In the genomic region with DNA sequence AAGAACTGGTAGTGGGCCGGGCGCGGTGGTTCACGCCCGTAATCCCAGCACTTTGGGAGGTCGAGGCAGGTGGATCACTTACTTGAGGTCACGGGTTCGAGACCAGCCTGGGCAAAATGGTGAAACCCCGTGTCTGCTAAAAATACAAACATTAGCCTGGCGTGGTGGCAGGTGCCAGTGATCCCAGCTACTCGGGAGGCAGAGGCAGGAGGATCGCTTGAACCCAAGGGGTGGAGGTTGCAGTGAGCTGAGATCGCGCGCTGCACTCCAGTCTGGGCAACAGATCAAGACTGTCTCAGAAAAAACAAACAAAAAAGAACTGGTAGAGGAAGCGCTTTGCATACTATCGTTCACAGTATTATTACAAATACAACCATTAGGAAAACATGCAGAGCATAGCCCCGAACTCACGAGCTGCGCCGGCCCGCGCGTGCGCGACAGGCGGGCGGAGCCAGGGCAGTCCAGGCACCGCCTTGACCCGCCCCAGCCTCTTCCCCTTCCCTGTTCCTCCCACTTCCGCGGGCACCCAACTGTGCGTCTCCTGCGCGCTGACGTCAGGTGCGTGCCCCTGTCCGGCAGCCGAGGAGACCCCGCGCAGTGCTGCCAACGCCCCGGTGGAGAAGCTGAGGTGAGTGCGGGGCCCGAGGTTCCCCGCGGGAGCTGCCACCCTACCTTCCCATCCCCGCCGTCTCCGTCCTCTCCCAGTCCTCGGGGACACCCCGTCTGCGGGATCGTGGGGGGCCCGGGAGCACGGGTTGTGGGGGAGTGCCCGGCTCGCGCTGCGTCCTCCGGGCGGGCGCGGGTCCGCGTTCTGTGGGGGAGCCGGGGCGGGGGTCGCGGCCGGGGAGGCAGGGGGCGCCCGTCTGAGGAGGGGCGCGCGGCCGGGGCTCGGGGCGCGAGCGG, we compare ENCODE assay signal across 8 cellular contexts. TPM values are rescaled to one million over a fixed set of nuclear protein-coding genes. Genes with fewer than 3 reads are reported as not detected.
DNase-seq lines count a peak whose midpoint lies in the region; ATAC-seq, FAIRE-seq and TF ChIP-seq lines count a peak whose summit lies in the region.

A gene (plus strand): TSS at position 595 of the 903 bp plus-strand sequence. CDS start 25,770 bp downstream, outside the sequence.

- H3K4me3 ChIP-seq in AG04450 (ENCODE audit: low read depth, low read length) (peak within 1 kb of the TSS; percentile 95), bronchial epithelial cell (ENCODE audit: low read depth, low read length) (peak within 1 kb of the TSS; percentile 62)

- CTCF ChIA-PET in AG04450 (lab: Charles Lee) (interaction anchor here (1.1 to 1.6 kb wide), 2 partner anchors 53 to 364 kb away, joined by 4 read pairs; no protein-coding TSS in a partner anchor), WTC11 (lab: Charles Lee) (interaction anchor here (0.6 to 2.5 kb wide), 10 partner anchors 12 to 809 kb away, joined by 3 to 8 read pairs (median 4); no protein-coding TSS in a partner anchor)

- H3K9me3 Mint-ChIP-seq in WTC11, result no peaks in the 10 kb centered on the region
- peaks cover 0 to 2% (median 0%) of the 10 kb centered on the region in 6 donors for H3K9me3 Mint-ChIP-seq in immature natural killer cell

- H3K27ac ChIP-seq in AG04450 (ENCODE audit: low read depth, low read length), result peak within 1 kb of the TSS; percentile 85

- H3K4me1 Mint-ChIP-seq in WTC11 (peaks cover 24% of the 10 kb centered on the region), immature natural killer cell (peaks cover 48 to 57% of the 10 kb centered on the region in 2 donors)

- H3K27ac Mint-ChIP-seq in WTC11 (peak within 1 kb of the TSS; percentile 89), immature natural killer cell (peak within 1 kb of the TSS; percentile 97 to 100 (median 100))

- no peaks in the 10 kb centered on the region; the same call in 1 of the 2 replicates for H3K9me3 ChIP-seq in AG04450 (ENCODE audit: control insufficient read depth, insufficient read depth, low read length)

- H3K27me3 Mint-ChIP-seq in WTC11 (ENCODE audit: low read depth), result no peaks in the 10 kb centered on the region
- H3K27me3 Mint-ChIP-seq in immature natural killer cell (ENCODE audit: low read depth in 3 of 3), result peaks cover 18 to 37% (median 21%) of the 10 kb centered on the region in 3 donors

- DNase-seq in AG04450 (ENCODE audit: low read depth, low spot score) (peak; percentile 89), NCI-H226 (peak; percentile 91), WTC11 (ENCODE audit: low spot score) (peak; percentile 95), bronchial epithelial cell (ENCODE audit: low read depth) (peak; percentile 81), immature natural killer cell (peak; percentile 97 to 98 (median 98)), smooth muscle cell of the brain vasculature (ENCODE audit: low read depth, low spot score) (peak; percentile 87)

- TF ChIP-seq CTCF in AG04450 (IDR thresholded peaks at IDR 0.05; ENCODE audit: low read depth, low read length) (no peak), WTC11 (IDR thresholded peaks at IDR 0.05) (no peak), bronchial epithelial cell (IDR thresholded peaks at IDR 0.05; ENCODE audit: insufficient read depth, low read length, severe bottlenecking) (no peak)

- H3K36me3 Mint-ChIP-seq in WTC11 (peaks cover 7% of the 10 kb centered on the region; the same call in 1 of the 2 replicates), immature natural killer cell (peaks cover 7 to 14% (median 9%) of the 10 kb centered on the region in 3 donors)

- H3K27me3 ChIP-seq in AG04450 (ENCODE audit: control insufficient read depth, insufficient read depth, low read length) (no peaks in the 10 kb centered on the region), bronchial epithelial cell (ENCODE audit: control insufficient read depth, insufficient read depth, low read length) (no peaks in the 10 kb centered on the region)

- H3K36me3 ChIP-seq in bronchial epithelial cell (ENCODE audit: control insufficient read depth, insufficient read depth, low read length), result peaks cover 1% of the 10 kb centered on the region

- ATAC-seq in GM18909 (IDR thresholded peaks at IDR 0.05; ENCODE audit: poor library complexity, unreplicated experiment) (peak; percentile 87), HG03159 (IDR thresholded peaks at IDR 0.05; ENCODE audit: unreplicated experiment) (peak; percentile 83), WTC11 (peak; percentile 93)

- POLR2A ChIA-PET in AG04450 (lab: Yijun Ruan, JAX), result interaction anchor here (1.0 to 2.7 kb wide), 6 partner anchors 12 to 59 kb away, joined by 3 to 22 read pairs (median 6); no protein-coding TSS in a partner anchor
- POLR2A ChIA-PET in WTC11 (lab: Charles Lee), result interaction anchor here (0.8 to 1.8 kb wide), 2 partner anchors 14 to 27 kb away, joined by 4 to 12 read pairs; no protein-coding TSS in a partner anchor

- FAIRE-seq in bronchial epithelial cell (lab: Jason Lieb, UNC), result no peak

- H3K4me3 Mint-ChIP-seq in WTC11, result peak within 1 kb of the TSS; percentile 92
- peak within 1 kb of the TSS; percentile 98 to 100 (median 99) for H3K4me3 Mint-ChIP-seq in immature natural killer cell

TF ChIP-seq in WTC11, 78 proteins besides CTCF, POLR2A, EP300 and RAD21 (continues in another document):
- TF ChIP-seq, protein P1, sequence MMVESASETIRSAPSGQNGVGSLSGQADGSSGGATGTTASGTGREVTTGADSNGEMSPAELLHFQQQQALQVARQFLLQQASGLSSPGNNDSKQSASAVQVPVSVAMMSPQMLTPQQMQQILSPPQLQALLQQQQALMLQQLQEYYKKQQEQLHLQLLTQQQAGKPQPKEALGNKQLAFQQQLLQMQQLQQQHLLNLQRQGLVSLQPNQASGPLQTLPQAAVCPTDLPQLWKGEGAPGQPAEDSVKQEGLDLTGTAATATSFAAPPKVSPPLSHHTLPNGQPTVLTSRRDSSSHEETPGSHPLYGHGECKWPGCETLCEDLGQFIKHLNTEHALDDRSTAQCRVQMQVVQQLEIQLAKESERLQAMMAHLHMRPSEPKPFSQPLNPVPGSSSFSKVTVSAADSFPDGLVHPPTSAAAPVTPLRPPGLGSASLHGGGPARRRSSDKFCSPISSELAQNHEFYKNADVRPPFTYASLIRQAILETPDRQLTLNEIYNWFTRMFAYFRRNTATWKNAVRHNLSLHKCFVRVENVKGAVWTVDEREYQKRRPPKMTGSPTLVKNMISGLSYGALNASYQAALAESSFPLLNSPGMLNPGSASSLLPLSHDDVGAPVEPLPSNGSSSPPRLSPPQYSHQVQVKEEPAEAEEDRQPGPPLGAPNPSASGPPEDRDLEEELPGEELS (CRISPR knock-in tag; IDR thresholded peaks at IDR 0.05), result peak; percentile 86
- TF ChIP-seq NR2C2 (CRISPR knock-in tag; IDR thresholded peaks at IDR 0.05) (no peak), SMAD4 (CRISPR knock-in tag; IDR thresholded peaks at IDR 0.05) (no peak), ELF4 (CRISPR knock-in tag; IDR thresholded peaks at IDR 0.05; ENCODE audit: low read depth) (no peak), TP53 (CRISPR knock-in tag; IDR thresholded peaks at IDR 0.05) (no peak), ZNF121 (CRISPR knock-in tag; IDR thresholded peaks at IDR 0.05) (no peak), NFATC4 (CRISPR knock-in tag; IDR thresholded peaks at IDR 0.05) (no peak), CREB1 (CRISPR knock-in tag; IDR thresholded peaks at IDR 0.05) (peak; percentile 79; the same call in 1 of the 2 replicates), NFE2L1 (CRISPR knock-in tag; IDR thresholded peaks at IDR 0.05) (peak; percentile 32; the same call in 1 of the 2 replicates)
- TF ChIP-seq, protein P2, sequence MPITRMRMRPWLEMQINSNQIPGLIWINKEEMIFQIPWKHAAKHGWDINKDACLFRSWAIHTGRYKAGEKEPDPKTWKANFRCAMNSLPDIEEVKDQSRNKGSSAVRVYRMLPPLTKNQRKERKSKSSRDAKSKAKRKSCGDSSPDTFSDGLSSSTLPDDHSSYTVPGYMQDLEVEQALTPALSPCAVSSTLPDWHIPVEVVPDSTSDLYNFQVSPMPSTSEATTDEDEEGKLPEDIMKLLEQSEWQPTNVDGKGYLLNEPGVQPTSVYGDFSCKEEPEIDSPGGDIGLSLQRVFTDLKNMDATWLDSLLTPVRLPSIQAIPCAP (CRISPR knock-in tag; IDR thresholded peaks at IDR 0.05), result no peak
- TF ChIP-seq, protein P3, sequence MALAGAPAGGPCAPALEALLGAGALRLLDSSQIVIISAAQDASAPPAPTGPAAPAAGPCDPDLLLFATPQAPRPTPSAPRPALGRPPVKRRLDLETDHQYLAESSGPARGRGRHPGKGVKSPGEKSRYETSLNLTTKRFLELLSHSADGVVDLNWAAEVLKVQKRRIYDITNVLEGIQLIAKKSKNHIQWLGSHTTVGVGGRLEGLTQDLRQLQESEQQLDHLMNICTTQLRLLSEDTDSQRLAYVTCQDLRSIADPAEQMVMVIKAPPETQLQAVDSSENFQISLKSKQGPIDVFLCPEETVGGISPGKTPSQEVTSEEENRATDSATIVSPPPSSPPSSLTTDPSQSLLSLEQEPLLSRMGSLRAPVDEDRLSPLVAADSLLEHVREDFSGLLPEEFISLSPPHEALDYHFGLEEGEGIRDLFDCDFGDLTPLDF (CRISPR knock-in tag; IDR thresholded peaks at IDR 0.05), result no peak
- TF ChIP-seq, protein P4, sequence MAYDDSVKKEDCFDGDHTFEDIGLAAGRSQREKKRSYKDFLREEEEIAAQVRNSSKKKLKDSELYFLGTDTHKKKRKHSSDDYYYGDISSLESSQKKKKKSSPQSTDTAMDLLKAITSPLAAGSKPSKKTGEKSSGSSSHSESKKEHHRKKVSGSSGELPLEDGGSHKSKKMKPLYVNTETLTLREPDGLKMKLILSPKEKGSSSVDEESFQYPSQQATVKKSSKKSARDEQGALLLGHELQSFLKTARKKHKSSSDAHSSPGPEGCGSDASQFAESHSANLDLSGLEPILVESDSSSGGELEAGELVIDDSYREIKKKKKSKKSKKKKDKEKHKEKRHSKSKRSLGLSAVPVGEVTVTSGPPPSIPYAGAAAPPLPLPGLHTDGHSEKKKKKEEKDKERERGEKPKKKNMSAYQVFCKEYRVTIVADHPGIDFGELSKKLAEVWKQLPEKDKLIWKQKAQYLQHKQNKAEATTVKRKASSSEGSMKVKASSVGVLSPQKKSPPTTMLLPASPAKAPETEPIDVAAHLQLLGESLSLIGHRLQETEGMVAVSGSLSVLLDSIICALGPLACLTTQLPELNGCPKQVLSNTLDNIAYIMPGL (CRISPR knock-in tag; IDR thresholded peaks at IDR 0.05), result peak; percentile 94

RNA-seq across cellular contexts. Expression of the gene that starts here (rescaled TPM):
- 345 and 400 TPM in 2 replicates for polyA plus RNA-seq in AG04450 (2011; rRNA removed)
- polyA minus RNA-seq in AG04450 (2011; rRNA and poly(A)+ RNA removed), result 212 and 366 TPM in 2 replicates
- total RNA-seq in WTC11 (2021), result 169 to 182 TPM (median 171 TPM) in 3 replicates
- 408 and 613 TPM in 2 replicates for total RNA-seq in bronchial epithelial cell
- 100 to 1,000 TPM; 220 to 600 (median 473) TPM for polyA plus RNA-seq in immature natural killer cell

Comparison
In these comparisons a context has a peak if more than half of its experiments do, and no peak if none do; other contexts are left out.
1. Peak in every context shown above with its lines: DNase-seq, ATAC-seq, H3K4me3 ChIP-seq and H3K27ac ChIP-seq.